ENCODE assay signal across 33 cellular contexts in genomic region chr1:171623651-171624331, GRCh38. TPM values are rescaled to one million over a fixed set of nuclear protein-coding genes. Genes with fewer than 3 reads are reported as not detected.
"Had no signal": no experiment of that assay in that cellular context is flagged by ENCODE, and none has a peak within 500 bp of the region (broad histone marks: within the 10 kb centered on the region; RNA-seq: fewer than 3 reads in every experiment).

No MANE protein-coding gene starts in this region.

- H2AFZ ChIP-seq: neural progenitor cell had no signal

- H3K36me3 ChIP-seq: esophagus squamous epithelium, heart right ventricle, left lung, neural progenitor cell, ovary, sigmoid colon, tibial nerve, upper lobe of left lung had no signal

- H3K4me2 ChIP-seq: neural progenitor cell had no signal

- H3K36me3 Mint-ChIP-seq: mesothelial cell of epicardium; naive thymus-derived CD4-positive, alpha-beta T cell; neural progenitor cell; stimulated activated effector memory CD8-positive, alpha-beta T cell treated with anti-CD3 and anti-CD28 coated beads, Interleukin-12 subunit alpha, Interleukin-12 subunit beta, amount 100 ng/mL, for 72 hours had no signal

- H3K4me3 ChIP-seq: coronary artery, esophagus squamous epithelium, heart right ventricle, left lung, neural progenitor cell, ovary, psoas muscle, sigmoid colon, testis, tibial nerve, upper lobe of left lung had no signal

- H3K9me3 Mint-ChIP-seq: mesothelial cell of epicardium; naive thymus-derived CD4-positive, alpha-beta T cell; nephron; stimulated activated effector memory CD8-positive, alpha-beta T cell treated with anti-CD3 and anti-CD28 coated beads, Interleukin-12 subunit alpha, Interleukin-12 subunit beta, amount 100 ng/mL, for 72 hours had no signal

- H3K4me1 Mint-ChIP-seq: mesothelial cell of epicardium; naive thymus-derived CD4-positive, alpha-beta T cell; nephron; stimulated activated effector memory CD8-positive, alpha-beta T cell treated with anti-CD3 and anti-CD28 coated beads, Interleukin-12 subunit alpha, Interleukin-12 subunit beta, amount 100 ng/mL, for 72 hours had no signal

- H3K9me3 ChIP-seq: esophagus squamous epithelium, heart right ventricle, left lung, ovary, psoas muscle, sigmoid colon, testis, tibial nerve, upper lobe of left lung had no signal

- H3K4me1 ChIP-seq: esophagus squamous epithelium, heart right ventricle, left lung, neural progenitor cell, psoas muscle, sigmoid colon, testis, tibial nerve had no signal

- H3K4me3 Mint-ChIP-seq: mesothelial cell of epicardium; naive thymus-derived CD4-positive, alpha-beta T cell; nephron; neural progenitor cell; stimulated activated effector memory CD8-positive, alpha-beta T cell treated with anti-CD3 and anti-CD28 coated beads, Interleukin-12 subunit alpha, Interleukin-12 subunit beta, amount 100 ng/mL, for 72 hours had no signal

- H3K27me3 ChIP-seq: esophagus squamous epithelium, heart right ventricle, left lung, neural progenitor cell, ovary, sigmoid colon, testis, tibial nerve, upper lobe of left lung had no signal

- DNase-seq: dermis blood vessel endothelial cell; effector memory CD4-positive, alpha-beta T cell; esophagus squamous epithelium; foreskin melanocyte; glutamatergic neuron; heart right ventricle; hippocampal formation; left cardiac atrium; left lung; mesenchymal stem cell; naive thymus-derived CD4-positive, alpha-beta T cell; ovary; posterior cingulate gyrus; psoas muscle; right cardiac atrium; sigmoid colon; stimulated activated CD4-positive, alpha-beta T cell treated with anti-CD3 and anti-CD28 coated beads, Interleukin-2, amount 100 ng/mL, for 24 hours; stimulated activated CD4-positive, alpha-beta T cell treated with anti-CD3 and anti-CD28 coated beads, Interleukin-4, amount 100 ng/mL, for 24 hours; stimulated activated naive CD8-positive, alpha-beta T cell treated with anti-CD3 and anti-CD28 coated beads, Interleukin-15, Interleukin-2, amounts not matched to agents 100 U/mL and 50 U/mL, for 24 hours; substantia nigra; testis had no signal

- H3K27ac Mint-ChIP-seq: mesothelial cell of epicardium; naive thymus-derived CD4-positive, alpha-beta T cell; nephron; neural progenitor cell; stimulated activated effector memory CD8-positive, alpha-beta T cell treated with anti-CD3 and anti-CD28 coated beads, Interleukin-12 subunit alpha, Interleukin-12 subunit beta, amount 100 ng/mL, for 72 hours had no signal

- ATAC-seq: heart right ventricle; left cardiac atrium; left lung; naive thymus-derived CD4-positive, alpha-beta T cell; psoas muscle; right cardiac atrium; stimulated activated effector memory CD8-positive, alpha-beta T cell treated with anti-CD3 and anti-CD28 coated beads, Interleukin-12 subunit alpha, Interleukin-12 subunit beta, amount 100 ng/mL, for 72 hours; stimulated activated naive CD8-positive, alpha-beta T cell treated with anti-CD3 and anti-CD28 coated beads, Interleukin-15, Interleukin-2, amounts not matched to agents 100 U/mL and 50 U/mL, for 24 hours had no signal

- H3K27ac ChIP-seq: coronary artery, esophagus squamous epithelium, heart right ventricle, left lung, neural progenitor cell, ovary, psoas muscle, sigmoid colon, testis, tibial nerve, upper lobe of left lung had no signal

RNA-seq across cellular contexts. Expression of gene MYOCOS, which starts 1.7 kb away (rescaled TPM):
- total RNA-seq: dermis blood vessel endothelial cell, esophagus squamous epithelium, heart right ventricle, kidney epithelial cell, left cardiac atrium, left lung, lower leg skin, lung microvascular endothelial cell, mesothelial cell of epicardium, mucosa of gallbladder, right cardiac atrium, sigmoid colon, skeletal muscle tissue, tibial nerve, upper lobe of left lung had no signal

RNA-seq across cellular contexts. Expression of gene MYOC, which starts 28.7 kb away (rescaled TPM):
- total RNA-seq: dermis blood vessel endothelial cell; kidney epithelial cell; lung microvascular endothelial cell; naive thymus-derived CD4-positive, alpha-beta T cell had no signal
